In genomic region chr3:72977463-72977862, GRCh38 we compare ENCODE assay signal across 13 cellular contexts. TPM values are rescaled to one million over a fixed set of nuclear protein-coding genes. Genes with fewer than 3 reads are reported as not detected.
DNase-seq lines count a peak whose midpoint lies in the region; ATAC-seq and TF ChIP-seq lines count a peak whose summit lies in the region.
"Had no signal": no experiment of that assay in that cellular context is flagged by ENCODE, and none has a peak within 500 bp of the region (broad histone marks: within the 10 kb centered on the region; RNA-seq: fewer than 3 reads in every experiment).

No MANE protein-coding gene starts in this region.

- CTCF ChIA-PET in CD8-positive, alpha-beta memory T cell (lab: Charles Lee): no interaction called here

- peaks cover 0 to 4% (median 4%) of the 10 kb centered on the region in 3 donors for H3K27me3 Mint-ChIP-seq in CD14-positive monocyte (ENCODE audit: low read depth in 3 of 3)
- peaks cover 24% of the 10 kb centered on the region for H3K27me3 Mint-ChIP-seq in activated T-cell treated with anti-CD3 and anti-CD28 coated beads, Interleukin-2, amount 50 U/mL, for 72 hours (ENCODE audit: low read depth)
- peaks cover 0 to 11% of the 10 kb centered on the region in 2 donors for H3K27me3 Mint-ChIP-seq in CD8-positive, alpha-beta memory T cell

- peak; percentile 67 for ATAC-seq in GM19025 (IDR thresholded peaks at IDR 0.05; ENCODE audit: low read depth, unreplicated experiment)
- ATAC-seq in HG03025 (IDR thresholded peaks at IDR 0.05; ENCODE audit: low FRiP score, unreplicated experiment): peak; percentile 55
- peak; percentile 94 to 96 for ATAC-seq in activated T-cell treated with anti-CD3 and anti-CD28 coated beads, Interleukin-2, amount 50 U/mL, for 72 hours (replicated peaks in 1 of 2)
- ATAC-seq: CD8-positive, alpha-beta T cell; heart right ventricle had no signal

- H3K4me3 ChIP-seq in CD8-positive, alpha-beta memory T cell (ENCODE audit: low read length): no peak overlapping the region
- H3K4me3 ChIP-seq: heart right ventricle, MG63, right atrium auricular region had no signal

- no peaks in the 10 kb centered on the region for H3K36me3 ChIP-seq in CD8-positive, alpha-beta memory T cell (ENCODE audit: insufficient read depth, low read length)
- H3K36me3 ChIP-seq: heart right ventricle, MG63, right atrium auricular region had no signal

- H3K27ac Mint-ChIP-seq in CD14-positive monocyte: peak overlapping the region; percentile 82 to 92 (median 87)
- peak overlapping the region; percentile 97 for H3K27ac Mint-ChIP-seq in activated T-cell treated with anti-CD3 and anti-CD28 coated beads, Interleukin-2, amount 50 U/mL, for 72 hours
- H3K27ac Mint-ChIP-seq in CD8-positive, alpha-beta memory T cell: no peak overlapping the region
- H3K27ac Mint-ChIP-seq: CD8-positive, alpha-beta T cell had no signal

- no peaks in the 10 kb centered on the region for H3K9me3 ChIP-seq in CD8-positive, alpha-beta memory T cell (ENCODE audit: low read length)
- H3K9me3 ChIP-seq: heart right ventricle, MG63, right atrium auricular region had no signal

- peaks cover 20% of the 10 kb centered on the region for H3K4me1 Mint-ChIP-seq in CD14-positive monocyte
- peaks cover 18% of the 10 kb centered on the region for H3K4me1 Mint-ChIP-seq in activated T-cell treated with anti-CD3 and anti-CD28 coated beads, Interleukin-2, amount 50 U/mL, for 72 hours (ENCODE audit: low read depth)
- H3K4me1 Mint-ChIP-seq in CD8-positive, alpha-beta memory T cell: peaks cover 0 to 11% (median 7%) of the 10 kb centered on the region in 3 donors

- H3K27me3 ChIP-seq in CD8-positive, alpha-beta memory T cell (ENCODE audit: insufficient read depth, low read length, poor library complexity, severe bottlenecking): no peaks in the 10 kb centered on the region
- H3K27me3 ChIP-seq: heart right ventricle, MG63, right atrium auricular region had no signal

- intact Hi-C loops in CD14-positive monocyte (cut with micrococcal nuclease): no loop called here

- POLR2A ChIA-PET in CD8-positive, alpha-beta memory T cell (lab: Charles Lee): no interaction called here

- no peak overlapping the region for H3K4me3 Mint-ChIP-seq in CD14-positive monocyte
- peak overlapping the region; percentile 51 to 82 for H3K4me3 Mint-ChIP-seq in activated T-cell treated with anti-CD3 and anti-CD28 coated beads, Interleukin-2, amount 50 U/mL, for 72 hours
- H3K4me3 Mint-ChIP-seq in CD8-positive, alpha-beta memory T cell: no peak overlapping the region
- H3K4me3 Mint-ChIP-seq: CD8-positive, alpha-beta T cell had no signal

- TF ChIP-seq CTCF in CD14-positive monocyte (IDR thresholded peaks at IDR 0.05): no peak

- DNase-seq in CD14-positive monocyte (ENCODE audit: low spot score): no peak
- DNase-seq in activated T-cell treated with anti-CD3 and anti-CD28 coated beads, Interleukin-2, amount 50 U/mL, for 72 hours: peak; percentile 63 to 64
- no peak for DNase-seq in HuH-7.5 (ENCODE audit: low spot score)
- no peak for DNase-seq in retina
- no peak for DNase-seq in kidney tubule cell (ENCODE audit: low spot score)
- DNase-seq in CD8-positive, alpha-beta memory T cell: no peak
- DNase-seq: CD8-positive, alpha-beta T cell; heart right ventricle; mesendoderm; MG63 had no signal

- H3K27ac ChIP-seq in CD8-positive, alpha-beta memory T cell (ENCODE audit: low read depth, low read length): no peak overlapping the region
- H3K27ac ChIP-seq: right atrium auricular region had no signal

- no peaks in the 10 kb centered on the region for H3K4me1 ChIP-seq in CD8-positive, alpha-beta memory T cell (ENCODE audit: insufficient read depth, low read length)
- H3K4me1 ChIP-seq: right atrium auricular region had no signal

- H3K36me3 Mint-ChIP-seq in CD14-positive monocyte: no peaks in the 10 kb centered on the region
- H3K36me3 Mint-ChIP-seq in activated T-cell treated with anti-CD3 and anti-CD28 coated beads, Interleukin-2, amount 50 U/mL, for 72 hours (ENCODE audit: insufficient read depth in 2 of 2): no peaks in the 10 kb centered on the region
- H3K36me3 Mint-ChIP-seq in CD8-positive, alpha-beta memory T cell: no peaks in the 10 kb centered on the region
- H3K36me3 Mint-ChIP-seq: CD8-positive, alpha-beta T cell had no signal

- H3K9me3 Mint-ChIP-seq in CD14-positive monocyte: peaks cover 0 to 1% (median 0%) of the 10 kb centered on the region in 7 donors
- H3K9me3 Mint-ChIP-seq in activated T-cell treated with anti-CD3 and anti-CD28 coated beads, Interleukin-2, amount 50 U/mL, for 72 hours: no peaks in the 10 kb centered on the region
- H3K9me3 Mint-ChIP-seq in CD8-positive, alpha-beta memory T cell: no peaks in the 10 kb centered on the region
- H3K9me3 Mint-ChIP-seq: CD8-positive, alpha-beta T cell had no signal

RNA-seq across cellular contexts. Expression of gene PPP4R2, which starts 19.1 kb away (rescaled TPM):
- polyA plus RNA-seq in CD14-positive monocyte: 10 to 100 TPM; 18.7 to 25.4 TPM
- 100 to 1,000 TPM in 1 of 2 donors, 10 to 100 TPM in 1; 99.5 to 101 TPM for total RNA-seq in activated T-cell treated with anti-CD3 and anti-CD28 coated beads, Interleukin-2, amount 50 U/mL, for 72 hours
- total RNA-seq in CD8-positive, alpha-beta memory T cell: 100 to 1,000 TPM; 115 to 122 TPM
- 45.8 TPM for polyA plus RNA-seq in CD8-positive, alpha-beta memory T cell

Comparison
In these comparisons a context has a peak if more than half of its experiments do, and no peak if none do; other contexts are left out.
1. DNase-seq: peak in activated T-cell treated with anti-CD3 and anti-CD28 coated beads, Interleukin-2, amount 50 U/mL, for 72 hours (2 of 2); none in CD14-positive monocyte (single experiment), HuH-7.5 (single experiment), retina (single experiment), kidney tubule cell (single experiment) and CD8-positive, alpha-beta memory T cell (0 of 5).
2. H3K27ac Mint-ChIP-seq: peak in CD14-positive monocyte (7 of 7) and activated T-cell treated with anti-CD3 and anti-CD28 coated beads, Interleukin-2, amount 50 U/mL, for 72 hours (single experiment); none in CD8-positive, alpha-beta memory T cell (0 of 8).
3. H3K4me3 Mint-ChIP-seq: peak in activated T-cell treated with anti-CD3 and anti-CD28 coated beads, Interleukin-2, amount 50 U/mL, for 72 hours (2 of 2); none in CD14-positive monocyte (0 of 2) and CD8-positive, alpha-beta memory T cell (0 of 7).
4. Peak in every context shown above with its lines, with median percentiles within 50 percentile points of each other: ATAC-seq.